In the genomic region with DNA sequence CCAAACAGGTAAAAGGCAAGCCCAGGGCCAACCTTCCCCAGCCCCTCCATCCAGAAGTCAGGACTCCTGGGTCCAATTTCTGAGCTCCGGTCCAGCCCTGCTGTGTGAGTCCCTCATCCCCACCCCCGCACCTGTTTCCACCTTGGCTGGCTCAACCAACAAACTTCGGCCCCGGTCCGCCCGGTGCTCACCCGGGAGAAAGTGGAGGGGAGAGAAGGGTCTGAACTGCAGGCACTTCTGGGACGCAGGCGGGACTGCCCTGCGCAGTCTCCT, we compare ENCODE assay signal across 8 cellular contexts. TPM values are rescaled to one million over a fixed set of nuclear protein-coding genes. Genes with fewer than 3 reads are reported as not detected.
DNase-seq lines count a peak whose midpoint lies in the region; ATAC-seq and TF ChIP-seq lines count a peak whose summit lies in the region.

No MANE protein-coding gene starts in this region.

- peaks cover 24% of the 10 kb centered on the region for H3K4me1 ChIP-seq in mesodermal cell (ENCODE audit: control insufficient read depth, insufficient read depth, low read length, poor library complexity, severe bottlenecking)

- CTCF ChIA-PET in BJ (lab: Yijun Ruan, JAX): interaction anchor here (1.4 to 19.7 kb wide), 2 partner anchors 14 to 40 kb away, joined by 4 to 442 read pairs; a partner anchor contains a TSS

- H3K4me3 ChIP-seq in BJ (ENCODE audit: low read depth, low read length) (peak overlapping the region; percentile 52), brain microvascular endothelial cell (ENCODE audit: low read depth, low read length) (peak overlapping the region; percentile 68), mesodermal cell (ENCODE audit: extremely low read depth, insufficient read depth, low read length, poor library complexity, severe bottlenecking) (peak overlapping the region; percentile 59)

- 4 to 27% methylated on average over 3 to 8 of the region's 10 CpGs for WGBS in mesodermal cell (ENCODE audit: insufficient coverage in 2 of 2), 2 experiments

- POLR2A ChIA-PET in BJ (lab: Charles Lee): interaction anchor here (1.1 kb wide), 1 partner anchor 8 kb away, joined by 4 read pairs; no protein-coding TSS in a partner anchor

- DNase-seq in BJ (ENCODE audit: low read depth): no peak
- no peak for DNase-seq in brain microvascular endothelial cell
- DNase-seq in NCI-H526 treated with DMSO at 0.1 percent for 48 hours (lab: John Stamatoyannopoulos, UW): no peak
- no peak for DNase-seq in head of caudate nucleus
- no peak for DNase-seq in DMS79 treated with DMSO at 0.1 percent for 48 hours (lab: John Stamatoyannopoulos, UW)

- H3K27me3 ChIP-seq in BJ (ENCODE audit: control insufficient read depth, insufficient read depth, low read length) (no peaks in the 10 kb centered on the region), brain microvascular endothelial cell (replicated peaks) (no peaks in the 10 kb centered on the region)

- H3K27ac ChIP-seq in brain microvascular endothelial cell (peak overlapping the region; percentile 70), mesodermal cell (ENCODE audit: low read depth, low read length, severe bottlenecking) (no peak overlapping the region)

- H3K36me3 ChIP-seq in BJ (ENCODE audit: control insufficient read depth, insufficient read depth, low read length) (no peaks in the 10 kb centered on the region), brain microvascular endothelial cell (replicated peaks) (no peaks in the 10 kb centered on the region), mesodermal cell (ENCODE audit: control insufficient read depth, insufficient read depth, low read length) (no peaks in the 10 kb centered on the region)

- in situ Hi-C loops in brain microvascular endothelial cell (cut with HindIII; ENCODE audit: low pct_ligation_motif_present, low sequenced_read_pairs): no loop called here

- no peaks in the 10 kb centered on the region for H3K9me3 ChIP-seq in mesodermal cell (ENCODE audit: control insufficient read depth, low read length)

- ATAC-seq in HG03175 (IDR thresholded peaks at IDR 0.05; ENCODE audit: unreplicated experiment) (peak; percentile 11), HG03469 (IDR thresholded peaks at IDR 0.05; ENCODE audit: unreplicated experiment) (no peak)

- intact Hi-C loops in head of caudate nucleus (cut with DNase I): loop anchor here (10.0 kb wide), 1 partner anchor 96 kb away; no protein-coding TSS in a partner anchor

- TF ChIP-seq CTCF in BJ (IDR thresholded peaks at IDR 0.05; ENCODE audit: insufficient read depth, low read depth, low read length) (no peak), brain microvascular endothelial cell (IDR thresholded peaks at IDR 0.05; ENCODE audit: low read depth, low read length, missing control alignments) (no peak)

RNA-seq across cellular contexts. Expression of a gene that starts 0.5 kb away (rescaled TPM):
- 6.4 and 8.9 TPM in 2 replicates for polyA plus RNA-seq in BJ (2011; rRNA removed)
- 4.9 and 6.2 TPM in 2 replicates for polyA minus RNA-seq in BJ (2011; rRNA and poly(A)+ RNA removed)
- polyA plus RNA-seq in mesodermal cell (2013, experiment 1 of 2): 9.0 TPM
- polyA plus RNA-seq in mesodermal cell (2013, experiment 2 of 2): 8.2 TPM

RNA-seq across cellular contexts. Expression of a gene that starts 33.3 kb away (rescaled TPM):
- not detected in 2 replicates for polyA plus RNA-seq in BJ (2011; rRNA removed)
- polyA minus RNA-seq in BJ (2011; rRNA and poly(A)+ RNA removed): not detected in 2 replicates
- polyA plus RNA-seq in mesodermal cell (2013, experiment 1 of 2): 0.52 TPM
- polyA plus RNA-seq in mesodermal cell (2013, experiment 2 of 2): not detected

RNA-seq across cellular contexts. Expression of a gene that starts 36.8 kb away (rescaled TPM):
- 1.1 and 1.4 TPM in 2 replicates for polyA plus RNA-seq in BJ (2011; rRNA removed)
- 0.10 and 0.95 TPM in 2 replicates for polyA minus RNA-seq in BJ (2011; rRNA and poly(A)+ RNA removed)
- polyA plus RNA-seq in mesodermal cell (2013, experiment 1 of 2): 18.2 TPM
- polyA plus RNA-seq in mesodermal cell (2013, experiment 2 of 2): 19.4 TPM

RNA-seq across cellular contexts. Expression of a gene that starts 39.2 kb away (rescaled TPM):
- polyA plus RNA-seq in BJ (2011; rRNA removed): 0.21 TPM in 1 of 2 replicates, not detected in the other
- not detected in 2 replicates for polyA minus RNA-seq in BJ (2011; rRNA and poly(A)+ RNA removed)
- 5.8 TPM for polyA plus RNA-seq in mesodermal cell (2013, experiment 1 of 2)
- 9.9 TPM for polyA plus RNA-seq in mesodermal cell (2013, experiment 2 of 2)

RNA-seq across cellular contexts. Expression of a gene that starts 47.7 kb away (rescaled TPM):
- 7.0 and 11.1 TPM in 2 replicates for polyA plus RNA-seq in BJ (2011; rRNA removed)
- 22.8 and 24.3 TPM in 2 replicates for polyA minus RNA-seq in BJ (2011; rRNA and poly(A)+ RNA removed)
- polyA plus RNA-seq in mesodermal cell (2013, experiment 1 of 2): 22.0 TPM
- polyA plus RNA-seq in mesodermal cell (2013, experiment 2 of 2): 18.2 TPM
